ENCODE assay signal across 11 cellular contexts in genomic region chr1:8740034-8740449, GRCh38.
DNase-seq lines count a peak whose midpoint lies in the region; ATAC-seq lines count a peak whose summit lies in the region.
"Had no signal": no experiment of that assay in that cellular context is flagged by ENCODE, and none has a peak within 500 bp of the region (broad histone marks: within the 10 kb centered on the region; RNA-seq: fewer than 3 reads in every experiment).

No MANE protein-coding gene starts in this region.

- no peak overlapping the region for H3K4me3 Mint-ChIP-seq in activated CD8-positive, alpha-beta memory T cell treated with anti-CD3 and anti-CD28 coated beads, Interleukin-2, amount 10 ng/mL, durations not matched to agents 7 days and 5 days
- H3K4me3 Mint-ChIP-seq: activated T-cell treated with anti-CD3 and anti-CD28 coated beads, Interleukin-2, amount 50 U/mL, for 4 hours had no signal

- no peaks in the 10 kb centered on the region for H3K27me3 Mint-ChIP-seq in activated CD8-positive, alpha-beta memory T cell treated with anti-CD3 and anti-CD28 coated beads, Interleukin-2, amount 10 ng/mL, durations not matched to agents 7 days and 5 days

- H3K27ac Mint-ChIP-seq in activated CD8-positive, alpha-beta memory T cell treated with anti-CD3 and anti-CD28 coated beads, Interleukin-2, amount 10 ng/mL, durations not matched to agents 7 days and 5 days, result no peak overlapping the region

- peaks cover 20% of the 10 kb centered on the region for H3K36me3 Mint-ChIP-seq in activated CD8-positive, alpha-beta memory T cell treated with anti-CD3 and anti-CD28 coated beads, Interleukin-2, amount 10 ng/mL, durations not matched to agents 7 days and 5 days

- CTCF ChIA-PET in activated CD8-positive, alpha-beta memory T cell treated with anti-CD3 and anti-CD28 coated beads, Interleukin-2, amount 10 ng/mL, durations not matched to agents 7 days and 5 days (lab: Charles Lee), result interaction anchor here (1.2 to 2.2 kb wide), 2 partner anchors 13 to 23 kb away, joined by 3 to 16 read pairs; no protein-coding TSS in a partner anchor

- H3K4me1 Mint-ChIP-seq in activated CD8-positive, alpha-beta memory T cell treated with anti-CD3 and anti-CD28 coated beads, Interleukin-2, amount 10 ng/mL, durations not matched to agents 7 days and 5 days, result no peaks in the 10 kb centered on the region

- H3K9me3 Mint-ChIP-seq in activated CD8-positive, alpha-beta memory T cell treated with anti-CD3 and anti-CD28 coated beads, Interleukin-2, amount 10 ng/mL, durations not matched to agents 7 days and 5 days (ENCODE audit: low read depth), result peaks cover 12% of the 10 kb centered on the region

- peak; percentile 64 for DNase-seq in Daoy (ENCODE audit: low read depth)
- peak; percentile 15 for DNase-seq in MV-4-11 (lab: John Stamatoyannopoulos, UW)
- peak; percentile 78 for DNase-seq in dermis blood vessel endothelial cell
- peak; percentile 82 for DNase-seq in kidney tubule cell (ENCODE audit: low spot score)
- no peak for DNase-seq in NCI-H510A treated with DMSO at 0.1 percent for 48 hours (lab: John Stamatoyannopoulos, UW)
- DNase-seq in NCI-H526 (lab: John Stamatoyannopoulos, UW), result no peak
- no peak for DNase-seq in activated CD8-positive, alpha-beta memory T cell treated with anti-CD3 and anti-CD28 coated beads, Interleukin-2, amount 10 ng/mL, durations not matched to agents 7 days and 5 days
- DNase-seq: activated T-cell treated with anti-CD3 and anti-CD28 coated beads, Interleukin-2, amount 50 U/mL, for 4 hours; left ventricle myocardium inferior; SIG-M5 had no signal

- no peak for ATAC-seq in activated CD8-positive, alpha-beta memory T cell treated with anti-CD3 and anti-CD28 coated beads, Interleukin-2, amount 10 ng/mL, durations not matched to agents 7 days and 5 days
- no peak for ATAC-seq in HG03520 (IDR thresholded peaks at IDR 0.05; ENCODE audit: unreplicated experiment)
- ATAC-seq: activated T-cell treated with anti-CD3 and anti-CD28 coated beads, Interleukin-2, amount 50 U/mL, for 4 hours had no signal

Comparison
In these comparisons a context has a peak if more than half of its experiments do, and no peak if none do; other contexts are left out.
1. DNase-seq: peak in Daoy (single experiment), MV-4-11 (single experiment), dermis blood vessel endothelial cell (single experiment) and kidney tubule cell (single experiment); none in NCI-H510A treated with DMSO at 0.1 percent for 48 hours (single experiment), NCI-H526 (0 of 2) and activated CD8-positive, alpha-beta memory T cell treated with anti-CD3 and anti-CD28 coated beads, Interleukin-2, amount 10 ng/mL, durations not matched to agents 7 days and 5 days (single experiment).